Comparison of ENCODE assay signal across 1 cellular context in genomic region chr2:105789745-105790466, GRCh38.
TF ChIP-seq lines count a peak whose summit lies in the region.

No MANE protein-coding gene starts in this region.

TF ChIP-seq in GM23338, 12 proteins besides CTCF, POLR2A, EP300 and RAD21 (continued from another document):
- TF ChIP-seq ZNF462 (CRISPR knock-in tag; IDR thresholded peaks at IDR 0.05), result no peak
